ENCODE assay signal across 1 cellular context in genomic region chr3:45571969-45572368, GRCh38.
TF ChIP-seq lines count a peak whose summit lies in the region.

No MANE protein-coding gene starts in this region.

TF ChIP-seq in H1, 55 proteins besides CTCF, POLR2A, EP300 and RAD21:
- TF ChIP-seq MAX (IDR thresholded peaks at IDR 0.05) = no peak
- no peak for TF ChIP-seq HDAC6 (IDR thresholded peaks at IDR 0.05; ENCODE audit: low read depth, low read length)
- TF ChIP-seq SIRT6 (IDR thresholded peaks at IDR 0.05; ENCODE audit: low read length) = no peak
- TF ChIP-seq JUND (IDR thresholded peaks at IDR 0.05; ENCODE audit: low read length) = no peak
- TF ChIP-seq ZNF274 (IDR thresholded peaks at IDR 0.05; ENCODE audit: borderline replicate concordance, extremely low read depth, low read length) = no peak
- TF ChIP-seq SIN3A (conservative IDR thresholded peaks at IDR 0.05 in 1 of 2, IDR thresholded peaks at IDR 0.05 in 1 of 2; ENCODE audit: low read depth in 1 of 2, low read length in 2 of 2) = no peak
- TF ChIP-seq TBP (IDR thresholded peaks at IDR 0.05; ENCODE audit: low read depth, low read length) = no peak
- TF ChIP-seq NRF1 (IDR thresholded peaks at IDR 0.05; ENCODE audit: low read depth, low read length) = no peak
- TF ChIP-seq BRCA1 (IDR thresholded peaks at IDR 0.05; ENCODE audit: low read depth, low read length) = no peak
- TF ChIP-seq CBX5 (IDR thresholded peaks at IDR 0.05; ENCODE audit: low read depth, low read length) = no peak
- no peak for TF ChIP-seq ASH2L (IDR thresholded peaks at IDR 0.05; ENCODE audit: low read length)
- TF ChIP-seq PHF8 (conservative IDR thresholded peaks at IDR 0.05; ENCODE audit: low read depth, low read length) = no peak
- TF ChIP-seq KDM5A (IDR thresholded peaks at IDR 0.05; ENCODE audit: low read length) = no peak
